8 cellular contexts compared by ENCODE assay signal in the genomic region with DNA sequence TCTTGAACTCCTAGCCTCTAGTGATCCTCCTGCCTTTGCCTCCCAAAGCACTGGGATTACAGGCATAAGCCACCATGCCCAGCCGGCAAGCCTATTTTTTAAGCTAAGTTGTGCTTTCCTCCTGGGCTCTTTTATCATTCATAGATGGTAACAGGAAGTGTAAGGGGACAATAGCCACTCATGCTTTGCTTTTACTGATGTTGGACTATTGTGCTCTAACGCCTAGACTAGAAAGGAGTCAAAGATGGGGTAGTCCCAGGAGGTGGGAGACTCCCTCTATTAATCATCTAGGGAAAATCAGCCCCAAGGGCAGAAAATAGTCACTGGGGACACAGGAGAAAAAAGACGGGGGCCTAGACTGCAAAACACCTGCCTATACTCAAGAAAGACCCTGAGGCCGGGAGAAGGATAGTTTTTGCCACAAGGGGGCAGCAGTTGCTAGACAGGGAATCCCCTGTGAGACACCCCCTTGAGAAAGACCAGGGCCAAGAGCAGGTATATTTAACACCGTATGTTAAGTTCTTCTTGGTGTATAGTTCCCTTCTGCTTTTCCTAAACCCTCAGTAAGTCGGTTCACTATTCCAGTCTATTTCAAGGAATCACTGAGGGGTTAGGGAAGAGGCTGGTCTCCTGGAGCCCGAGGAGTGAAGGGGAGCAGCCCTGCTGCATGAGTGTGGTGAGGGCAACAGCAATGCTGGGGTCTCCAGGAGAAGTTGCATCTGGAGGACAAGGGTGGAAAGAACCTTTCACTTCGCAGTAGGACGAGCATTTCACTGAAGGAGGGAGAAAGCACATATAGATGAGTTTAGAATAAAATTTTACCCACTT. TPM values are rescaled to one million over a fixed set of nuclear protein-coding genes. Genes with fewer than 3 reads are reported as not detected.
DNase-seq lines count a peak whose midpoint lies in the region; ATAC-seq, FAIRE-seq and TF ChIP-seq lines count a peak whose summit lies in the region.

No MANE protein-coding gene starts in this region.

- H3K79me2 ChIP-seq in KMS-11 (ENCODE audit: insufficient read depth, low read depth) = no peaks in the 10 kb centered on the region
- H3K79me2 ChIP-seq in astrocyte (ENCODE audit: insufficient read depth, low read length) = no peaks in the 10 kb centered on the region

- H2AFZ ChIP-seq in KMS-11 (ENCODE audit: low read depth) (no peak overlapping the region), astrocyte (ENCODE audit: low read depth, low read length) (no peak overlapping the region)

- peaks cover 35% of the 10 kb centered on the region for H3K27me3 Mint-ChIP-seq in astrocyte (ENCODE audit: low read depth, unreplicated experiment)

- no peak overlapping the region for H3K4me2 ChIP-seq in KMS-11
- H3K4me2 ChIP-seq in astrocyte (ENCODE audit: low read length) = no peak overlapping the region

- no peak overlapping the region for H3K27ac ChIP-seq in KMS-11
- H3K27ac ChIP-seq in astrocyte (ENCODE audit: low read depth, low read length) = no peak overlapping the region

- peaks cover 1% of the 10 kb centered on the region for H3K4me1 Mint-ChIP-seq in astrocyte (ENCODE audit: low read depth, unreplicated experiment)

- no peaks in the 10 kb centered on the region for H3K27me3 ChIP-seq in KMS-11 (ENCODE audit: insufficient read depth, low read depth)
- H3K27me3 ChIP-seq in astrocyte (ENCODE audit: insufficient read depth, low read length) = peaks cover 19% of the 10 kb centered on the region

- no peak for FAIRE-seq in astrocyte (lab: Jason Lieb, UNC)

- DNase-seq in NCI-H2227 (lab: John Stamatoyannopoulos, UW; ENCODE audit: unreplicated experiment) (peak; percentile 29), NCI-H2227 treated with DMSO at 0.1 percent for 48 hours (lab: John Stamatoyannopoulos, UW) (no peak), T-helper 9 cell (peak; percentile 57), astrocyte (ENCODE audit: low read depth) (no peak), left kidney (ENCODE audit: low read depth, low spot score) (peak; percentile 73)
- peak; percentile 34 for DNase-seq in stimulated activated CD8-positive, alpha-beta memory T cell treated with anti-CD3 and anti-CD28 coated beads, Interleukin-12 subunit alpha, Interleukin-12 subunit beta, amount 100 ng/mL, for 4 hours (ENCODE audit: low read depth)

- H3K9ac ChIP-seq in KMS-11 = no peak overlapping the region
- H3K9ac ChIP-seq in astrocyte (ENCODE audit: low read length) = no peak overlapping the region

- no peak overlapping the region for H3K4me3 Mint-ChIP-seq in astrocyte (ENCODE audit: unreplicated experiment)

- no peak for ATAC-seq in GM21447 (IDR thresholded peaks at IDR 0.05; ENCODE audit: unreplicated experiment)

- H3K4me1 ChIP-seq in KMS-11 (ENCODE audit: low read depth, poor library complexity, severe bottlenecking) (no peaks in the 10 kb centered on the region), astrocyte (ENCODE audit: insufficient read depth, low read length) (no peaks in the 10 kb centered on the region)

- no peaks in the 10 kb centered on the region for H4K20me1 ChIP-seq in KMS-11 (ENCODE audit: insufficient read depth)
- no peaks in the 10 kb centered on the region for H4K20me1 ChIP-seq in astrocyte (ENCODE audit: insufficient read depth, low read length)

- H3K9me3 Mint-ChIP-seq in astrocyte (ENCODE audit: unreplicated experiment) = peaks cover 4% of the 10 kb centered on the region

- no peaks in the 10 kb centered on the region for H3K36me3 ChIP-seq in KMS-11 (ENCODE audit: insufficient read depth)
- H3K36me3 ChIP-seq in astrocyte (ENCODE audit: insufficient read depth, low read length) = no peaks in the 10 kb centered on the region

- no peak overlapping the region for H3K27ac Mint-ChIP-seq in astrocyte (ENCODE audit: unreplicated experiment)

- no peaks in the 10 kb centered on the region for H3K9me3 ChIP-seq in astrocyte (ENCODE audit: insufficient read depth, low read depth, low read length)

- H3K36me3 Mint-ChIP-seq in astrocyte (ENCODE audit: low read depth, unreplicated experiment) = peaks cover 3% of the 10 kb centered on the region

- TF ChIP-seq CTCF in KMS-11 (conservative IDR thresholded peaks at IDR 0.05; ENCODE audit: low read depth, low read length) = peak; percentile 88
- peak; percentile 55 for TF ChIP-seq CTCF in astrocyte (IDR thresholded peaks at IDR 0.05; ENCODE audit: insufficient read depth, low read depth, low read length)

- H3K4me3 ChIP-seq in KMS-11 (IDR thresholded peaks at IDR 0.05; ENCODE audit: insufficient read depth, low read depth, low read length) (no peak overlapping the region), astrocyte (ENCODE audit: insufficient read depth, low read depth, low read length) (no peak overlapping the region)

RNA-seq across cellular contexts. Expression of a gene that starts 2.1 kb away (rescaled TPM):
- not detected in 2 replicates for total RNA-seq in astrocyte

RNA-seq across cellular contexts. Expression of a gene that starts 43.0 kb away (rescaled TPM):
- total RNA-seq in astrocyte = 0.07 TPM in 1 of 2 replicates, not detected in the other

RNA-seq across cellular contexts. Expression of a gene that starts 48.1 kb away (rescaled TPM):
- total RNA-seq in astrocyte = 521 and 535 TPM in 2 replicates

Comparison
In these comparisons a context has a peak if more than half of its experiments do, and no peak if none do; other contexts are left out.
1. DNase-seq: peak in NCI-H2227 (single experiment), T-helper 9 cell (single experiment), left kidney (single experiment) and stimulated activated CD8-positive, alpha-beta memory T cell treated with anti-CD3 and anti-CD28 coated beads, Interleukin-12 subunit alpha, Interleukin-12 subunit beta, amount 100 ng/mL, for 4 hours (single experiment); none in NCI-H2227 treated with DMSO at 0.1 percent for 48 hours (single experiment) and astrocyte (single experiment).